Comparison of ENCODE assay signal across 12 cellular contexts in genomic region chr20:8527998-8528397, GRCh38.
DNase-seq lines count a peak whose midpoint lies in the region; ATAC-seq and TF ChIP-seq lines count a peak whose summit lies in the region.
"Had no signal": no experiment of that assay in that cellular context is flagged by ENCODE, and none has a peak within 500 bp of the region (broad histone marks: within the 10 kb centered on the region; RNA-seq: fewer than 3 reads in every experiment).

No MANE protein-coding gene starts in this region.

- no TSS peak for BruUV-seq in PC-3 (replicated peaks; lab: Mats Ljungman, UMichigan)

- peaks cover 32% of the 10 kb centered on the region; the same call in 1 of the 2 replicates for H3K27me3 ChIP-seq in PC-3 (ENCODE audit: low read length)

- POLR2A ChIA-PET in PC-3 (lab: Charles Lee; ENCODE audit: unreplicated experiment), result no interaction called here

- no peaks in the 10 kb centered on the region for H4K20me1 ChIP-seq in PC-3 (ENCODE audit: low read length)

- peak; percentile 60 for ATAC-seq in HG03139 (IDR thresholded peaks at IDR 0.05; ENCODE audit: unreplicated experiment)
- peak; percentile 20; the same call in 1 of the 2 replicates for ATAC-seq in PC-3
- ATAC-seq in GM19035 (IDR thresholded peaks at IDR 0.05; ENCODE audit: unreplicated experiment), result no peak
- no peak for ATAC-seq in activated CD4-positive, CD25-positive, alpha-beta regulatory T cell treated with anti-CD3 and anti-CD28 coated beads, Interleukin-2, amount 50 U/mL, for 24 hours

- H3K4me3 ChIP-seq in PC-3 (ENCODE audit: low read length), result no peak overlapping the region
- no peak overlapping the region for H3K4me3 ChIP-seq in fibroblast of the aortic adventitia (ENCODE audit: low read depth, low read length)
- H3K4me3 ChIP-seq: lower lobe of right lung had no signal

- H3K4me2 ChIP-seq in PC-3 (ENCODE audit: low read length), result no peak overlapping the region

- no peaks in the 10 kb centered on the region for H3K9me3 ChIP-seq in PC-3 (ENCODE audit: low read length)
- H3K9me3 ChIP-seq: lower lobe of right lung had no signal

- DNase-seq in GDM1 (lab: John Stamatoyannopoulos, UW) (peak; percentile 66), PC-3 (peak; percentile 44), fibroblast of the aortic adventitia (ENCODE audit: low read depth) (peak; percentile 91), cerebellar nuclear complex (lab: John Stamatoyannopoulos, UW) (no peak)
- DNase-seq in activated T-cell treated with anti-CD3 and anti-CD28 coated beads, Interleukin-2, amount 50 U/mL, for 48 hours, result no peak
- DNase-seq: cortex of kidney; lower lobe of right lung; NCI-H510A treated with DMSO at 0.1 percent for 48 hours; stimulated activated CD4-positive, alpha-beta T cell treated with anti-CD3 and anti-CD28 coated beads, Interleukin-4, amount 100 ng/mL, for 4 hours had no signal

- CTCF ChIA-PET in PC-3 (lab: Charles Lee), result no interaction called here

- no peak overlapping the region for H3K27ac ChIP-seq in PC-3 (ENCODE audit: low read length)
- H3K27ac ChIP-seq: lower lobe of right lung had no signal

- intact Hi-C loops in PC-3 (cut with micrococcal nuclease), result loop anchor here (10.0 kb wide), 1 partner anchor 197 kb away; no protein-coding TSS in a partner anchor

- H2AFZ ChIP-seq in PC-3 (ENCODE audit: low read length), result no peak overlapping the region

- no peaks in the 10 kb centered on the region for H3K36me3 ChIP-seq in PC-3 (ENCODE audit: low read depth, low read length)
- H3K36me3 ChIP-seq: lower lobe of right lung had no signal

- H3F3A ChIP-seq in PC-3 (ENCODE audit: low read length, unreplicated experiment), result no peaks in the 10 kb centered on the region

- 0 out of 2 replicates have a peak, but pooled peaks cover 7% of the 10 kb centered on the region for H3K9me2 ChIP-seq in PC-3 (replicated peaks; ENCODE audit: low read length)

- no peak overlapping the region for H3K9ac ChIP-seq in PC-3 (ENCODE audit: low read length)

- H3K4me1 ChIP-seq in PC-3 (ENCODE audit: insufficient read depth, low read length), result no peaks in the 10 kb centered on the region
- H3K4me1 ChIP-seq: lower lobe of right lung had no signal

- no peaks in the 10 kb centered on the region for H3K79me2 ChIP-seq in PC-3 (ENCODE audit: low read length)

- TF ChIP-seq CTCF in PC-3 (conservative IDR thresholded peaks at IDR 0.05; ENCODE audit: low read depth, low read length), result no peak
- TF ChIP-seq CTCF in fibroblast of the aortic adventitia (IDR thresholded peaks at IDR 0.05; ENCODE audit: insufficient read depth, low read length), result no peak

Comparison
In these comparisons a context has a peak if more than half of its experiments do, and no peak if none do; other contexts are left out.
1. DNase-seq: peak in GDM1 (single experiment), PC-3 (single experiment) and fibroblast of the aortic adventitia (single experiment); none in cerebellar nuclear complex (0 of 2) and activated T-cell treated with anti-CD3 and anti-CD28 coated beads, Interleukin-2, amount 50 U/mL, for 48 hours (0 of 2).
2. ATAC-seq: peak in HG03139 (single experiment) and PC-3 (single experiment); none in GM19035 (single experiment) and activated CD4-positive, CD25-positive, alpha-beta regulatory T cell treated with anti-CD3 and anti-CD28 coated beads, Interleukin-2, amount 50 U/mL, for 24 hours (0 of 2).